In the genomic region with DNA sequence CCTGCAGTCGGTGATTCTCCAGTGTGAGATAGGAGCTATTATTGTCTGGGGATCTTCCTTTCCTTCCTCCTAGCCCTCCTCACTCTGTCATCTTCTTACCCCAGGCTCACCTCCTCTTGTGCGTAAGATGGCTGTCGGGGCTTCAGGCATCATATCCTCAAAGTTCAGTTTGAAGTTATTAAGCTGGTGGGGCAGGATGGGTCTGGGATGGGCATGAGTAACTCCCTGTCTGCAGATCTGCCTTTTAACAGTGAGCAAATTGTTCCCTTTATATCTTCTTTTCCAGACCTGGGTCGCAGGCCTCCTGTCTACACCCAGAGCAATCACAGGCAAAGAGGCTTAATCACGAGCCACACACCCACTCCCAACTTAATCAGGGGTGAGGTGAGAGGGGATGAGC, we compare ENCODE assay signal across 10 cellular contexts. TPM values are rescaled to one million over a fixed set of nuclear protein-coding genes. Genes with fewer than 3 reads are reported as not detected.
DNase-seq lines count a peak whose midpoint lies in the region; ATAC-seq, FAIRE-seq and TF ChIP-seq lines count a peak whose summit lies in the region.
"Had no signal": no experiment of that assay in that cellular context is flagged by ENCODE, and none has a peak within 500 bp of the region (broad histone marks: within the 10 kb centered on the region; RNA-seq: fewer than 3 reads in every experiment).

No MANE protein-coding gene starts in this region.

- CTCF ChIA-PET in endothelial cell of umbilical vein (lab: Charles Lee), result interaction anchor here (1.2 to 2.3 kb wide), 2 partner anchors 9 to 12 kb away, joined by 3 to 9 read pairs; no protein-coding TSS in a partner anchor

- no peak for ATAC-seq in GM19351 (IDR thresholded peaks at IDR 0.05; ENCODE audit: unreplicated experiment)

- H3K27ac ChIP-seq in SK-N-MC (no peak overlapping the region), endothelial cell of umbilical vein (ENCODE audit: insufficient read depth, low read depth, low read length) (no peak overlapping the region), prostate gland (peak overlapping the region; percentile 83 to 84)

- FAIRE-seq in GM18507 (lab: Jason Lieb, UNC) (peak; percentile 36), endothelial cell of umbilical vein (lab: Jason Lieb, UNC) (peak; percentile 79)
- FAIRE-seq: islet of Langerhans, TTC549 had no signal

- no peaks in the 10 kb centered on the region for H3K9me1 ChIP-seq in endothelial cell of umbilical vein (replicated peaks; ENCODE audit: control insufficient read depth, extremely low read depth, insufficient read depth, low read length)

- intact Hi-C loops in endothelial cell of umbilical vein (cut with micrococcal nuclease) (no loop called here), prostate gland (cut with DNase I) (no loop called here)

- H3K27me3 ChIP-seq in endothelial cell of umbilical vein (ENCODE audit: control insufficient read depth in 2 of 2, insufficient read depth in 2 of 2, low read length in 2 of 2) (no peaks in the 10 kb centered on the region), prostate gland (replicated peaks; ENCODE audit: insufficient read depth) (no peaks in the 10 kb centered on the region)

- no peak for DNase-seq in GM18507 (ENCODE audit: extremely low spot score, insufficient read length, low read depth)
- no peak for DNase-seq in SK-N-MC (ENCODE audit: low read depth, low spot score)
- no peak for DNase-seq in endothelial cell of umbilical vein (ENCODE audit: low read depth, low spot score)
- DNase-seq in prostate gland (ENCODE audit: low spot score), result no peak
- DNase-seq in GDM1 (lab: John Stamatoyannopoulos, UW), result no peak
- no peak for DNase-seq in GM20000 (ENCODE audit: low spot score)
- DNase-seq in NCI-H510A (lab: John Stamatoyannopoulos, UW), result no peak

- H3K79me2 ChIP-seq in endothelial cell of umbilical vein (ENCODE audit: control insufficient read depth, insufficient read depth, low read length), result peaks cover 32% of the 10 kb centered on the region

- no peaks in the 10 kb centered on the region for H3K36me3 ChIP-seq in SK-N-MC (ENCODE audit: insufficient read depth, low read length)
- H3K36me3 ChIP-seq in endothelial cell of umbilical vein (ENCODE audit: control insufficient read depth in 2 of 2, extremely low read depth in 1 of 2, insufficient read depth in 2 of 2, low read length in 2 of 2), result no peaks in the 10 kb centered on the region
- no peaks in the 10 kb centered on the region for H3K36me3 ChIP-seq in prostate gland

- peak overlapping the region; percentile 94 for H2AFZ ChIP-seq in endothelial cell of umbilical vein (ENCODE audit: low read depth, low read length)

- BruUV-seq in endothelial cell of umbilical vein (replicated peaks; lab: Mats Ljungman, UMichigan), result no TSS peak

- TF ChIP-seq CTCF in endothelial cell of umbilical vein (IDR thresholded peaks at IDR 0.05; ENCODE audit: extremely low read depth in 1 of 2, insufficient read depth in 1 of 2, low read depth in 1 of 2, low read length in 2 of 2) (no peak), prostate gland (IDR thresholded peaks at IDR 0.05) (no peak), GM20000 (IDR thresholded peaks at IDR 0.05; ENCODE audit: extremely low read depth, missing control alignments) (no peak)

- POLR2A ChIA-PET in endothelial cell of umbilical vein (lab: Charles Lee), result no interaction called here

- H3K9me3 ChIP-seq in SK-N-MC (ENCODE audit: low read depth, low read length) (no peaks in the 10 kb centered on the region), endothelial cell of umbilical vein (replicated peaks; ENCODE audit: control insufficient read depth, insufficient read depth, low read length) (no peaks in the 10 kb centered on the region), prostate gland (no peaks in the 10 kb centered on the region)

- peak overlapping the region; percentile 80 for H3K4me3 ChIP-seq in SK-N-MC
- peak overlapping the region in 2 of 3 experiments; percentile 44 to 86 for H3K4me3 ChIP-seq in endothelial cell of umbilical vein (replicated peaks in 1 of 3; ENCODE audit: insufficient read depth in 1 of 3, low read depth in 1 of 3, low read length in 3 of 3)
- H3K4me3 ChIP-seq in prostate gland, result peak overlapping the region in 1 of 2 donors; percentile 39

- TF ChIP-seq POLR2A in endothelial cell of umbilical vein (IDR thresholded peaks at IDR 0.05; ENCODE audit: low read depth, low read length), result no peak
- TF ChIP-seq POLR2A in prostate gland (IDR thresholded peaks at IDR 0.05), result no peak

- peak overlapping the region; percentile 72 for H3K9ac ChIP-seq in SK-N-MC (ENCODE audit: insufficient read length)
- H3K9ac ChIP-seq in endothelial cell of umbilical vein (replicated peaks; ENCODE audit: extremely low read depth, insufficient read depth, low read length), result peak overlapping the region; percentile 66

- H3K4me1 ChIP-seq in endothelial cell of umbilical vein (ENCODE audit: control insufficient read depth, extremely low read depth, insufficient read depth, low read length) (peaks cover 20% of the 10 kb centered on the region), prostate gland (replicated peaks) (no peaks in the 10 kb centered on the region)

- H3K4me2 ChIP-seq in endothelial cell of umbilical vein (ENCODE audit: insufficient read depth, low read length), result peak overlapping the region; percentile 63

- WGBS in prostate gland, result 44% methylated on average over 4 of the region's 5 CpGs

- H4K20me1 ChIP-seq in endothelial cell of umbilical vein (replicated peaks; ENCODE audit: control insufficient read depth, extremely low read depth, insufficient read depth, low read length), result no peaks in the 10 kb centered on the region

- dilution Hi-C loops in endothelial cell of umbilical vein (cut with MboI; ENCODE audit: extremely low pct_ligation_motif_present, low sequenced_read_pairs), result no loop called here

TF ChIP-seq in endothelial cell of umbilical vein, 7 proteins besides CTCF, POLR2A, EP300 and RAD21:
- TF ChIP-seq, protein P1, sequence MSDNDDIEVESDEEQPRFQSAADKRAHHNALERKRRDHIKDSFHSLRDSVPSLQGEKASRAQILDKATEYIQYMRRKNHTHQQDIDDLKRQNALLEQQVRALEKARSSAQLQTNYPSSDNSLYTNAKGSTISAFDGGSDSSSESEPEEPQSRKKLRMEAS (IDR thresholded peaks at IDR 0.05; ENCODE audit: insufficient read depth, insufficient read length), result no peak
- no peak for TF ChIP-seq JUN (IDR thresholded peaks at IDR 0.05; ENCODE audit: borderline replicate concordance, insufficient read depth, insufficient read length, low read depth)
- TF ChIP-seq EZH2 (IDR thresholded peaks at IDR 0.05; ENCODE audit: borderline replicate concordance, low read depth, low read length, severe bottlenecking), result no peak
- no peak for TF ChIP-seq GATA2 (IDR thresholded peaks at IDR 0.05; ENCODE audit: insufficient read depth, insufficient read length, low read depth, low read length)
- no peak for TF ChIP-seq POLR2AphosphoS5 (IDR thresholded peaks at IDR 0.05; ENCODE audit: insufficient read depth, low read depth, low read length)
- TF ChIP-seq MYC (IDR thresholded peaks at IDR 0.05; ENCODE audit: low read depth, low read length), result no peak
- TF ChIP-seq FOS (IDR thresholded peaks at IDR 0.05; ENCODE audit: borderline replicate concordance, insufficient read depth, low read length), result no peak

RNA-seq across cellular contexts. Expression of gene MTMR1, which starts 0.9 kb away (rescaled TPM):
- 20.3 and 20.7 TPM in 2 replicates for total RNA-seq in endothelial cell of umbilical vein
- 17.1 and 17.6 TPM in 2 replicates for polyA plus RNA-seq in endothelial cell of umbilical vein
- polyA plus RNA-seq in endothelial cell of umbilical vein (2011; cell fraction: cytosol; rRNA removed), result 13.9 and 14.1 TPM in 2 replicates
- polyA plus RNA-seq in endothelial cell of umbilical vein (2011; cell fraction: nucleus; rRNA removed), result 50.3 and 68.8 TPM in 2 replicates
- polyA plus RNA-seq in endothelial cell of umbilical vein (2012), result 19.2 and 22.8 TPM in 2 replicates
- polyA minus RNA-seq in endothelial cell of umbilical vein, result 24.5 and 30.0 TPM in 2 replicates
- 18.3 TPM for polyA minus RNA-seq in endothelial cell of umbilical vein (2011; cell fraction: cytosol; rRNA and poly(A)+ RNA removed)
- polyA minus RNA-seq in endothelial cell of umbilical vein (2011; cell fraction: nucleus; rRNA and poly(A)+ RNA removed), result 22.5 and 28.6 TPM in 2 replicates
- total RNA-seq in prostate gland, result 10 to 100 TPM; 35.0 to 37.3 TPM

Comparison
In these comparisons a context has a peak if more than half of its experiments do, and no peak if none do; other contexts are left out.
1. H3K27ac ChIP-seq: peak in prostate gland (2 of 2); none in SK-N-MC (single experiment) and endothelial cell of umbilical vein (single experiment).